In the genomic region with DNA sequence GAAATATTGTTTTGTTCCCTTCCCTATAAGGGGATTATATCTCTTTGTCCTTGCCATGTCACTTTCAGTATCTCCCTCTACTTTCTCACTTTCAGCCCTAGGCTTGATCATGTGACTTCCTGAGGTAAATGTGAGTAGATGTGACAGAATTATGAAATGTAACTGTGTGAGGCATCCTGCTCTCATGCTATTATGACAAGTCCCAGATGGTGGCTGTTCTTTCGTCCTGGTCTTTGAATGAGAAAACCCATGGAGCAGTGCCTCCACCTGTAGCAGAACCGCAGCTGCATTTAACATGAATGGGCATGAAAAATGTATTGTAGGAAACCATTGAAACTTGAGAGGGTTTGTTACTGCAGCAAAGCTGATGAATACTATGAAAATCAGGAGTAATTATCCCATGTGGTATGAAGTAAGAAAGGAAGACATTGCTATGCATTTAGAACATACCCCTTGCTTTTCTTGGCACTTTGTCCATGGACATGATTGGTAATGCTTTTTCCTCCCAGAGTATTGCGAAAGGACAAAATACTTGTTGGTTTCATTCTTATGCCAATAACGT, we compare ENCODE assay signal across 9 cellular contexts.
DNase-seq lines count a peak whose midpoint lies in the region; ATAC-seq, FAIRE-seq and TF ChIP-seq lines count a peak whose summit lies in the region.
"Had no signal": no experiment of that assay in that cellular context is flagged by ENCODE, and none has a peak within 500 bp of the region (broad histone marks: within the 10 kb centered on the region; RNA-seq: fewer than 3 reads in every experiment).

No MANE protein-coding gene starts in this region.

- ATAC-seq in GM21360 (IDR thresholded peaks at IDR 0.05; ENCODE audit: unreplicated experiment): peak; percentile 99
- peak; percentile 100 for ATAC-seq in HG03457 (IDR thresholded peaks at IDR 0.05; ENCODE audit: unreplicated experiment)
- ATAC-seq in esophagus mucosa: no peak

- H3K4me3 ChIP-seq in epithelial cell of esophagus (ENCODE audit: low read length): no peak overlapping the region
- H3K4me3 ChIP-seq: skin epidermis had no signal

- no peak for TF ChIP-seq POLR2A in GM12892 (IDR thresholded peaks at IDR 0.05; ENCODE audit: low read depth, low read length)

- DNase-seq in GM12892 (ENCODE audit: insufficient read length) (no peak), epithelial cell of esophagus (ENCODE audit: low read depth) (peak; percentile 68), NCI-H2227 treated with DMSO at 0.1 percent for 48 hours (lab: John Stamatoyannopoulos, UW) (no peak), posterior cingulate gyrus (no peak), HT-29 (ENCODE audit: low spot score) (no peak)

- intact Hi-C loops in posterior cingulate gyrus (cut with DNase I): no loop called here

- peak; percentile 86 for FAIRE-seq in GM12892 (lab: Jason Lieb, UNC)

- TF ChIP-seq CTCF in epithelial cell of esophagus (IDR thresholded peaks at IDR 0.05; ENCODE audit: insufficient read depth, low read depth, low read length, missing control alignments): no peak
